In the genomic region with DNA sequence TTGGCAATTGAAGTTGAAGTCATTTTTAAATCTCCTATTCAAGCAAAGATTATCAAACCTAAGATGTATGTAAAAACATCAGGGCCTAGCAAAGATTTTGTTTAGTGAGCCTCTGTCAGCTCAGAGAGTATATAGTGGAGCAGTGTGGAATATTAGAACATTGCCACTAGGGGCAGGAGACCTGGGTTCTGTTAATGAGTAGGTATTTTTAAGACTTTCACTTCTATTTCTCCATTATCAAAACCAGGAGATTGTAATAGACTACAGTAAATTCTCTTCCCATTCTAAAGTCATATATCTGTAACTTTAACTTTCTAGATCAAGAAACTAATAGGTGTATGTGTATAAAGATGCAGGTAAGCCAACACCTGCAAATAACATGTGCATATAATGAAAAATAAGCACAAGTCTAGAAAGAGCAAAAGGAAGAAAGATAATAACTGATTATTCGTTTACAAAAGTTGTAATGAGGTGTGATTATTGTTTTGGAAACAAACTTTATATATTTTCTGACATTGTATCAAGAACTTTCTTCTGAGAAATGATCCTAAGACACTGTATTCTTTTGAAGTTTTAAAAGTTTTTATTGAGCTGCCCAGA, we compare ENCODE assay signal across 7 cellular contexts.
DNase-seq lines count a peak whose midpoint lies in the region; ATAC-seq and TF ChIP-seq lines count a peak whose summit lies in the region.

No MANE protein-coding gene starts in this region.

- H3K27ac Mint-ChIP-seq in naive thymus-derived CD4-positive, alpha-beta T cell, result no peak overlapping the region

- no peaks in the 10 kb centered on the region for H3K36me3 Mint-ChIP-seq in naive thymus-derived CD4-positive, alpha-beta T cell

- intact Hi-C loops in HCT116 (cut with micrococcal nuclease), result no loop called here
- intact Hi-C loops in uterus (cut with DNase I; ENCODE audit: low total_unique reads), result no loop called here
- intact Hi-C loops in naive thymus-derived CD4-positive, alpha-beta T cell (cut with micrococcal nuclease), result no loop called here

- H3K9ac ChIP-seq in HCT116 (ENCODE audit: low read length), result no peak overlapping the region

- POLR2A ChIA-PET in HCT116 (lab: Charles Lee), result no interaction called here
- POLR2A ChIA-PET in naive thymus-derived CD4-positive, alpha-beta T cell (lab: Charles Lee), result no interaction called here

- H3K27ac ChIP-seq in HCT116 (ENCODE audit: low read depth, low read length) (no peak overlapping the region), foreskin keratinocyte (no peak overlapping the region), uterus (no peak overlapping the region)
- H3K27ac ChIP-seq in naive thymus-derived CD4-positive, alpha-beta T cell (ENCODE audit: low read depth, low read length), result no peak overlapping the region

- H3K4me1 ChIP-seq in HCT116 (ENCODE audit: control insufficient read depth in 1 of 2, insufficient read depth in 2 of 2, low read length in 2 of 2) (no peaks in the 10 kb centered on the region), foreskin keratinocyte (no peaks in the 10 kb centered on the region), uterus (no peaks in the 10 kb centered on the region)
- H3K4me1 ChIP-seq in naive thymus-derived CD4-positive, alpha-beta T cell (ENCODE audit: control insufficient read depth in 2 of 2, insufficient read depth in 2 of 2, low read length in 2 of 2), result no peaks in the 10 kb centered on the region

- no peaks in the 10 kb centered on the region for H3K27me3 Mint-ChIP-seq in naive thymus-derived CD4-positive, alpha-beta T cell

- H3K79me2 ChIP-seq in HCT116 (ENCODE audit: insufficient read depth, low read length), result no peaks in the 10 kb centered on the region

- RAD21 ChIA-PET in HCT116 (lab: Charles Lee; ENCODE audit: low non-redundant PET in 1 of 2, low total read pairs in 2 of 2, uncharacterized antibody in 2 of 2, unreplicated experiment in 2 of 2), result no interaction called here

- CTCF ChIA-PET in HCT116 (lab: Charles Lee), result interaction anchor here (0.6 to 1.5 kb wide), 6 partner anchors 9 to 402 kb away, joined by 3 to 6 read pairs (median 3); no protein-coding TSS in a partner anchor
- CTCF ChIA-PET in naive thymus-derived CD4-positive, alpha-beta T cell (lab: Charles Lee), result no interaction called here

- no TSS peak for BruUV-seq in HCT116 (replicated peaks; lab: Mats Ljungman, UMichigan)

- no peak overlapping the region for H3K4me2 ChIP-seq in HCT116 (ENCODE audit: low read length)

- H4K20me1 ChIP-seq in HCT116 (ENCODE audit: insufficient read depth), result no peaks in the 10 kb centered on the region

- H3K4me3 Mint-ChIP-seq in naive thymus-derived CD4-positive, alpha-beta T cell, result no peak overlapping the region

- H3K9me3 ChIP-seq in HCT116 (ENCODE audit: control insufficient read depth in 1 of 2, insufficient read depth in 1 of 2, low read depth in 1 of 2, low read length in 2 of 2) (no peaks in the 10 kb centered on the region), uterus (no peaks in the 10 kb centered on the region)
- no peaks in the 10 kb centered on the region for H3K9me3 ChIP-seq in naive thymus-derived CD4-positive, alpha-beta T cell (ENCODE audit: control insufficient read depth in 2 of 3, low read length in 3 of 3)

- no peaks in the 10 kb centered on the region for H3K36me3 ChIP-seq in HCT116 (ENCODE audit: control insufficient read depth in 1 of 2, insufficient read depth in 2 of 2, low read length in 2 of 2)
- H3K36me3 ChIP-seq in uterus, result no peaks in the 10 kb centered on the region
- no peaks in the 10 kb centered on the region for H3K36me3 ChIP-seq in naive thymus-derived CD4-positive, alpha-beta T cell (ENCODE audit: control insufficient read depth in 2 of 3, insufficient read depth in 3 of 3, low read length in 3 of 3)

- ATAC-seq in GM18505 (IDR thresholded peaks at IDR 0.05; ENCODE audit: unreplicated experiment) (peak; percentile 63), HCT116 (peak; percentile 89), foreskin keratinocyte (peak; percentile 80), GM21825 (IDR thresholded peaks at IDR 0.05; ENCODE audit: unreplicated experiment) (no peak)
- ATAC-seq in naive thymus-derived CD4-positive, alpha-beta T cell, result no peak

- H3K4me3 ChIP-seq in HCT116 (replicated peaks in 1 of 2; ENCODE audit: low read depth in 1 of 2, low read length in 2 of 2), result no peak overlapping the region
- no peak overlapping the region for H3K4me3 ChIP-seq in uterus
- H3K4me3 ChIP-seq in naive thymus-derived CD4-positive, alpha-beta T cell (ENCODE audit: low read length), result no peak overlapping the region

- DNase-seq in HCT116 (ENCODE audit: low read depth, low spot score) (peak; percentile 21), NCI-H460 (ENCODE audit: extremely low read depth, low read depth) (peak; percentile 8), foreskin keratinocyte (peak in 1 of 2 donors; percentile 5), uterus (no peak)
- DNase-seq in naive thymus-derived CD4-positive, alpha-beta T cell, result no peak

- H3K27me3 ChIP-seq in HCT116 (ENCODE audit: insufficient read depth, low read length) (no peaks in the 10 kb centered on the region), foreskin keratinocyte (no peaks in the 10 kb centered on the region), uterus (no peaks in the 10 kb centered on the region)
- no peaks in the 10 kb centered on the region for H3K27me3 ChIP-seq in naive thymus-derived CD4-positive, alpha-beta T cell (ENCODE audit: control insufficient read depth in 2 of 2, insufficient read depth in 2 of 2, low read length in 2 of 2)

- TF ChIP-seq POLR2A in GM18505 (IDR thresholded peaks at IDR 0.05; ENCODE audit: borderline replicate concordance, extremely low read depth, insufficient read depth, insufficient read length), result no peak
- TF ChIP-seq POLR2A in HCT116 (IDR thresholded peaks at IDR 0.05; ENCODE audit: borderline replicate concordance, extremely low read depth, insufficient read depth, insufficient read length), result no peak
- TF ChIP-seq POLR2A in uterus (IDR thresholded peaks at IDR 0.05), result no peak

- no peaks in the 10 kb centered on the region for H3K9me3 Mint-ChIP-seq in naive thymus-derived CD4-positive, alpha-beta T cell

- no peaks in the 10 kb centered on the region for H3K9me2 ChIP-seq in HCT116 (ENCODE audit: insufficient read depth)

- TF ChIP-seq RAD21 in HCT116 (IDR thresholded peaks at IDR 0.05; ENCODE audit: low read depth), result no peak

- peak overlapping the region; percentile 95 for H2AFZ ChIP-seq in HCT116 (ENCODE audit: low read depth, low read length, poor library complexity, severe bottlenecking)

- TF ChIP-seq CTCF in HCT116 (IDR thresholded peaks at IDR 0.05 in 2 of 3, conservative IDR thresholded peaks at IDR 0.05 in 1 of 3; ENCODE audit: borderline replicate concordance in 1 of 3, insufficient read depth in 1 of 3, low read depth in 2 of 3, low read length in 2 of 3) (peak; percentile 10 to 85 (median 70); a peak in 4 of 6 replicates), foreskin keratinocyte (conservative IDR thresholded peaks at IDR 0.05) (peak; percentile 64), uterus (IDR thresholded peaks at IDR 0.05) (peak in 1 of 4 experiments; percentile 26)

- no peaks in the 10 kb centered on the region for H3K4me1 Mint-ChIP-seq in naive thymus-derived CD4-positive, alpha-beta T cell

TF ChIP-seq in HCT116, 20 proteins besides CTCF, POLR2A, EP300 and RAD21:
- TF ChIP-seq CEBPB (IDR thresholded peaks at IDR 0.05; ENCODE audit: low read depth) (no peak), YY1 (IDR thresholded peaks at IDR 0.05; ENCODE audit: extremely low read depth, insufficient replicate concordance, low read depth, low read length) (no peak), ZNF274 (IDR thresholded peaks at IDR 0.05; ENCODE audit: low read depth, low read length) (no peak)

Comparison
In these comparisons a context has a peak if more than half of its experiments do, and no peak if none do; other contexts are left out.
1. ATAC-seq: peak in GM18505 (single experiment), HCT116 (single experiment) and foreskin keratinocyte (single experiment); none in GM21825 (single experiment) and naive thymus-derived CD4-positive, alpha-beta T cell (single experiment).
2. DNase-seq: peak in HCT116 (single experiment) and NCI-H460 (single experiment); none in uterus (0 of 2) and naive thymus-derived CD4-positive, alpha-beta T cell (0 of 9).